Comparison of ENCODE assay signal across 14 cellular contexts in genomic region chr12:53171725-53172329, GRCh38. TPM values are rescaled to one million over a fixed set of nuclear protein-coding genes. Genes with fewer than 3 reads are reported as not detected.
DNase-seq lines count a peak whose midpoint lies in the region; ATAC-seq, FAIRE-seq and TF ChIP-seq lines count a peak whose summit lies in the region.
"Had no signal": no experiment of that assay in that cellular context is flagged by ENCODE, and none has a peak within 500 bp of the region (broad histone marks: within the 10 kb centered on the region; RNA-seq: fewer than 3 reads in every experiment).

No MANE protein-coding gene starts in this region.

- peaks cover 22% of the 10 kb centered on the region for H3K4me1 Mint-ChIP-seq in astrocyte (ENCODE audit: low read depth, unreplicated experiment)

- H3K27me3 ChIP-seq in astrocyte (ENCODE audit: insufficient read depth, low read length) (no peaks in the 10 kb centered on the region), right lobe of liver (no peaks in the 10 kb centered on the region)

- no peak overlapping the region for H2AFZ ChIP-seq in astrocyte (ENCODE audit: low read depth, low read length)

- no peaks in the 10 kb centered on the region for H3K9me3 ChIP-seq in astrocyte (ENCODE audit: insufficient read depth, low read depth, low read length)
- no peaks in the 10 kb centered on the region for H3K9me3 ChIP-seq in right lobe of liver

- H3K27me3 Mint-ChIP-seq in astrocyte (ENCODE audit: low read depth, unreplicated experiment): no peaks in the 10 kb centered on the region
- H3K27me3 Mint-ChIP-seq: CD4-positive, CD25-positive, alpha-beta regulatory T cell had no signal

- no peak overlapping the region for H3K4me2 ChIP-seq in astrocyte (ENCODE audit: low read length)

- H3K4me3 Mint-ChIP-seq in astrocyte (ENCODE audit: unreplicated experiment): peak overlapping the region; percentile 54
- H3K4me3 Mint-ChIP-seq: CD4-positive, CD25-positive, alpha-beta regulatory T cell had no signal

- H4K20me1 ChIP-seq in astrocyte (ENCODE audit: insufficient read depth, low read length): no peaks in the 10 kb centered on the region

- 30% methylated on average over 8 of the region's 10 CpGs for WGBS in right lobe of liver (ENCODE audit: insufficient coverage, low coverage, low lambda C conversion rate, missing lambda C conversion rate)

- ATAC-seq in right lobe of liver (peak; percentile 10 to 49 (median 26)), GM18519 (IDR thresholded peaks at IDR 0.05; ENCODE audit: low FRiP score, unreplicated experiment) (no peak), GM21717 (IDR thresholded peaks at IDR 0.05; ENCODE audit: unreplicated experiment) (no peak)

- peaks cover 19% of the 10 kb centered on the region for H3K4me1 ChIP-seq in astrocyte (ENCODE audit: insufficient read depth, low read length)
- peaks cover 0 to 74% (median 25%) of the 10 kb centered on the region in 4 donors for H3K4me1 ChIP-seq in right lobe of liver

- no peak overlapping the region for H3K27ac ChIP-seq in astrocyte (ENCODE audit: low read depth, low read length)
- H3K27ac ChIP-seq in right lobe of liver: peak overlapping the region in 1 of 3 donors; percentile 33

- DNase-seq in AG08395 (ENCODE audit: low spot score) (peak; percentile 40), HT-29 (ENCODE audit: low spot score) (peak; percentile 32), astrocyte (ENCODE audit: low read depth) (no peak), right lobe of liver (peak; percentile 74 to 82 (median 74)), GM13977 (ENCODE audit: low spot score) (no peak), NCI-H2171 treated with DMSO at 0.1 percent for 48 hours (lab: John Stamatoyannopoulos, UW) (no peak)
- DNase-seq: CD4-positive, CD25-positive, alpha-beta regulatory T cell; effector memory CD4-positive, alpha-beta T cell; Kasumi-1; stimulated activated CD4-positive, alpha-beta T cell treated with anti-CD3 and anti-CD28 coated beads, Interleukin-4, amount 100 ng/mL, for 4 hours had no signal

- FAIRE-seq in astrocyte (lab: Jason Lieb, UNC): no peak
- FAIRE-seq: TTC549 had no signal

- peaks cover 17% of the 10 kb centered on the region for H3K36me3 Mint-ChIP-seq in astrocyte (ENCODE audit: low read depth, unreplicated experiment)

- H3K4me3 ChIP-seq in astrocyte (ENCODE audit: insufficient read depth, low read depth, low read length) (no peak overlapping the region), right lobe of liver (no peak overlapping the region)

- H3K27ac Mint-ChIP-seq in astrocyte (ENCODE audit: unreplicated experiment): peak overlapping the region; percentile 69
- H3K27ac Mint-ChIP-seq: CD4-positive, CD25-positive, alpha-beta regulatory T cell had no signal

- H3K9me3 Mint-ChIP-seq in astrocyte (ENCODE audit: unreplicated experiment): no peaks in the 10 kb centered on the region
- H3K9me3 Mint-ChIP-seq: CD4-positive, CD25-positive, alpha-beta regulatory T cell had no signal

- H3K79me2 ChIP-seq in astrocyte (ENCODE audit: insufficient read depth, low read length): no peaks in the 10 kb centered on the region

- H3K36me3 ChIP-seq in astrocyte (ENCODE audit: insufficient read depth, low read length): peaks cover 5% of the 10 kb centered on the region
- no peaks in the 10 kb centered on the region for H3K36me3 ChIP-seq in right lobe of liver

- TF ChIP-seq CTCF in astrocyte (IDR thresholded peaks at IDR 0.05; ENCODE audit: insufficient read depth, low read depth, low read length): no peak
- no peak for TF ChIP-seq CTCF in right lobe of liver (IDR thresholded peaks at IDR 0.05)
- TF ChIP-seq CTCF in GM13977 (IDR thresholded peaks at IDR 0.05; ENCODE audit: extremely low read depth, insufficient read depth, missing control alignments): no peak

- TF ChIP-seq POLR2A in right lobe of liver (IDR thresholded peaks at IDR 0.05): no peak

- intact Hi-C loops in right lobe of liver (cut with DNase I): no loop called here

- in situ Hi-C loops in GM13977 (cut with MboI; ENCODE audit: low pct_unique_long_range_greater_than_20kb, low sequenced_read_pairs, unreplicated experiment): no loop called here

- H3K9ac ChIP-seq in astrocyte (ENCODE audit: low read length): no peak overlapping the region

RNA-seq across cellular contexts. Expression of gene ZNF740, which starts 8.7 kb away (rescaled TPM):
- total RNA-seq in HT-29 (2014; rRNA removed; shearing (Covaris generic)): 8.1 and 8.8 TPM in 2 replicates
- 31.0 and 32.7 TPM in 2 replicates for total RNA-seq in astrocyte
- 10 to 100 TPM in 5 of 6 experiments, 1 to 10 TPM in 1; 5.5 to 24.4 (median 19.2) TPM for total RNA-seq in right lobe of liver

RNA-seq across cellular contexts. Expression of gene CSAD, which starts 8.9 kb away (rescaled TPM):
- 14.7 and 16.3 TPM in 2 replicates for total RNA-seq in HT-29 (2014; rRNA removed; shearing (Covaris generic))
- total RNA-seq in astrocyte (16.7 and 19.4 TPM in 2 replicates), right lobe of liver (10 to 100 TPM; 20.6 to 54.2 (median 37.1) TPM)

RNA-seq across cellular contexts. Expression of gene ITGB7, which starts 35.2 kb away (rescaled TPM):
- total RNA-seq in HT-29 (2014; rRNA removed; shearing (Covaris generic)): 8.1 and 11.4 TPM in 2 replicates
- total RNA-seq in astrocyte (0.79 and 1.3 TPM in 2 replicates), right lobe of liver (1 to 10 TPM; 2.9 to 8.0 (median 3.9) TPM)
- total RNA-seq: lung microvascular endothelial cell had no signal

Comparison
In these comparisons a context has a peak if more than half of its experiments do, and no peak if none do; other contexts are left out.
1. DNase-seq: peak in AG08395 (single experiment), HT-29 (single experiment) and right lobe of liver (3 of 3); none in astrocyte (single experiment), GM13977 (single experiment) and NCI-H2171 treated with DMSO at 0.1 percent for 48 hours (single experiment).
2. ATAC-seq: peak in right lobe of liver (4 of 4); none in GM18519 (single experiment) and GM21717 (single experiment).